In genomic region chr1:160130939-160131338, GRCh38 we compare ENCODE assay signal across 2 cellular contexts.
TF ChIP-seq lines count a peak whose summit lies in the region.

No MANE protein-coding gene starts in this region.

TF ChIP-seq in HEK293, 187 proteins besides CTCF, POLR2A, EP300 and RAD21:
- peak; percentile 51; the same call in 1 of the 2 replicates for TF ChIP-seq EGR2 (tag by site-specific recombination; IDR thresholded peaks at IDR 0.05; ENCODE audit: low read depth)
- no peak for TF ChIP-seq ZNF2 (tag by site-specific recombination; IDR thresholded peaks at IDR 0.05)

TF ChIP-seq in K562, 482 proteins besides CTCF, POLR2A, EP300 and RAD21:
- TF ChIP-seq PATZ1 (CRISPR knock-in tag; IDR thresholded peaks at IDR 0.05; ENCODE audit: borderline replicate concordance) = no peak
- peak; percentile 70 for TF ChIP-seq TFE3 (CRISPR knock-in tag; IDR thresholded peaks at IDR 0.05)
- no peak for TF ChIP-seq VEZF1 (CRISPR knock-in tag; IDR thresholded peaks at IDR 0.05)
- TF ChIP-seq ILK (tag; IDR thresholded peaks at IDR 0.05; ENCODE audit: borderline replicate concordance, low read depth) = no peak
- no peak for TF ChIP-seq RBBP5 (IDR thresholded peaks at IDR 0.05; ENCODE audit: borderline replicate concordance, insufficient read depth, low read length, poor library complexity, severe bottlenecking)
